1 cellular context compared by ENCODE assay signal in genomic region chr2:113915067-113915819, GRCh38.
TF ChIP-seq lines count a peak whose summit lies in the region.

No MANE protein-coding gene starts in this region.

TF ChIP-seq in K562, 482 proteins besides CTCF, POLR2A, EP300 and RAD21:
- no peak for TF ChIP-seq ZNF445 (CRISPR knock-in tag; IDR thresholded peaks at IDR 0.05; ENCODE audit: low read depth)
- peak; percentile 50; the same call in 1 of the 2 replicates for TF ChIP-seq ZNF316 (IDR thresholded peaks at IDR 0.05)
- no peak for TF ChIP-seq BMI1 (IDR thresholded peaks at IDR 0.05; ENCODE audit: low read length)
- TF ChIP-seq TARDBP (IDR thresholded peaks at IDR 0.05) = no peak
- TF ChIP-seq ZNF143 (CRISPR knock-in tag; IDR thresholded peaks at IDR 0.05) = no peak
- TF ChIP-seq C11orf30 (IDR thresholded peaks at IDR 0.05; ENCODE audit: low read depth) = peak; percentile 32; the same call in 1 of the 2 replicates
TF ChIP-seq in K562: peak in this region for 2.
